In the genomic region with DNA sequence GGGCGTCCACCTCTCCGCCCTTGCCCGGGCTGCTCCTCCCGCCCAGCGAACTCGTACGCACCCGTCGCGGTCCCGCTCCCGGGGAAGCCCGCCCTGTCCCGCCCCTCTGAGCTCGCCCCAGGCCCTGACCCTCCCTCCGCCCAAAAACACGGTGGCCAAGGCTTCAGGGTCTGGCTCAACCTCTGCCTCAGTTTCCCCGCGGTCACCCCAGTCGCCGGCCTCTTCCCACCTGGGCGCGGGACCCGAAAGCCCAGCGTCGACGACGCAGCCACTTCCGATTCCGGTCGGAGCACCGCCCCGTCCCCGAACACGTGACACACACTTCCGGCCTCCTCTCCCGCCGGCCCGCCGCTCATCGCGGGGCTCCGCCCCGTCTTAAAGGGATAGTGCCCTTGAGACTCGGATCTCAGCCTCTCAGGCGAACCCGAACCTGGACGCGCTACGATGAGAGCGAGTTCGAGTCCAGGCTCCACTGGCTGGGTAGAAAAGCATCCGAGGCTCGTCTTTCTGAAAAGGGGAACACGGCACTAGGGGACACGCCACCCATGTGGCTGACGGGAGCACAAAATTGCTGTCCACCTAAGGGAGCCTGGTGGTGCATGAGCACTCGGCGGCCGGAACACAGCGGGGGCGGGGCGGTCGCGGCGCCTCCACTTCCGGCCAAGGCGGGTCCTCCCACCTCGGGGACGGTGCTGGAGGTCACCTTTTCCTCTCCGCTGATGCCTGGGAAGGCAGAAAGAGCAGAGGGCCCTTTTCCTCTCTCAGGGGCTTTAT, we compare ENCODE assay signal across 1 cellular context.
TF ChIP-seq lines count a peak whose summit lies in the region.

Gene C19orf25 (minus strand): TSS at position 282 of the 774 bp plus-strand sequence. CDS start 312 bp downstream, outside the sequence.

TF ChIP-seq in K562, 482 proteins besides CTCF, POLR2A, EP300 and RAD21 (continued from another document and continues in another):
- TF ChIP-seq E4F1 (CRISPR knock-in tag; IDR thresholded peaks at IDR 0.05; ENCODE audit: borderline replicate concordance): no peak
- no peak for TF ChIP-seq ZBTB7A (IDR thresholded peaks at IDR 0.05; ENCODE audit: borderline replicate concordance, control insufficient read depth, low read depth, low read length)
- no peak for TF ChIP-seq TEAD2 (tag; IDR thresholded peaks at IDR 0.05)
- TF ChIP-seq BHLHE40 (IDR thresholded peaks at IDR 0.05; ENCODE audit: low read length): peak; percentile 23; the same call in 1 of the 2 replicates
- no peak for TF ChIP-seq BRF1 (IDR thresholded peaks at IDR 0.05; ENCODE audit: borderline replicate concordance, extremely low read depth, insufficient read length)
- no peak for TF ChIP-seq SAFB (IDR thresholded peaks at IDR 0.05; ENCODE audit: borderline replicate concordance, low read depth, low read length)
- 0 out of 2 replicates have a peak, but pooled peaks have one; percentile 58 for TF ChIP-seq GTF2E2 (tag; IDR thresholded peaks at IDR 0.05)
- TF ChIP-seq FIP1L1 (IDR thresholded peaks at IDR 0.05; ENCODE audit: low read depth, low read length, poor library complexity, severe bottlenecking): peak; percentile 62
- TF ChIP-seq, protein P1, sequence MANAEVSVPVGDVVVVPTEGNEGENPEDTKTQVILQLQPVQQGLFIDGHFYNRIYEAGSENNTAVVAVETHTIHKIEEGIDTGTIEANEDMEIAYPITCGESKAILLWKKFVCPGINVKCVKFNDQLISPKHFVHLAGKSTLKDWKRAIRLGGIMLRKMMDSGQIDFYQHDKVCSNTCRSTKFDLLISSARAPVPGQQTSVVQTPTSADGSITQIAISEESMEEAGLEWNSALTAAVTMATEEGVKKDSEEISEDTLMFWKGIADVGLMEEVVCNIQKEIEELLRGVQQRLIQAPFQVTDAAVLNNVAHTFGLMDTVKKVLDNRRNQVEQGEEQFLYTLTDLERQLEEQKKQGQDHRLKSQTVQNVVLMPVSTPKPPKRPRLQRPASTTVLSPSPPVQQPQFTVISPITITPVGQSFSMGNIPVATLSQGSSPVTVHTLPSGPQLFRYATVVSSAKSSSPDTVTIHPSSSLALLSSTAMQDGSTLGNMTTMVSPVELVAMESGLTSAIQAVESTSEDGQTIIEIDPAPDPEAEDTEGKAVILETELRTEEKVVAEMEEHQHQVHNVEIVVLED (CRISPR knock-in tag; IDR thresholded peaks at IDR 0.05): peak; percentile 55
- TF ChIP-seq MTF1 (CRISPR knock-in tag; IDR thresholded peaks at IDR 0.05; ENCODE audit: borderline replicate concordance): no peak
- no peak for TF ChIP-seq U2AF2 (optimal IDR thresholded peaks at IDR 0.05; ENCODE audit: low read depth, low read length)
- peak; percentile 59 for TF ChIP-seq NR2C1 (IDR thresholded peaks at IDR 0.05)
- TF ChIP-seq NR2C1 (tag; IDR thresholded peaks at IDR 0.05): peak; percentile 60
- no peak for TF ChIP-seq ZNF354B (CRISPR knock-in tag; IDR thresholded peaks at IDR 0.05)
- TF ChIP-seq CBX1 (IDR thresholded peaks at IDR 0.05; ENCODE audit: low read depth): peak; percentile 83
- peak; percentile 51; the same call in 1 of the 2 replicates for TF ChIP-seq SIN3B (IDR thresholded peaks at IDR 0.05; ENCODE audit: low read depth)
- no peak for TF ChIP-seq ZC3H11A (IDR thresholded peaks at IDR 0.05; ENCODE audit: low read depth, low read length)
- no peak for TF ChIP-seq ZNF217 (CRISPR knock-in tag; IDR thresholded peaks at IDR 0.05)
- TF ChIP-seq RBBP5 (IDR thresholded peaks at IDR 0.05; ENCODE audit: borderline replicate concordance, insufficient read depth, low read length, poor library complexity, severe bottlenecking): peak; percentile 78
- 0 out of 2 replicates have a peak, but pooled peaks have one; percentile 12 for TF ChIP-seq E2F3 (CRISPR knock-in tag; IDR thresholded peaks at IDR 0.05)
- peak; percentile 83 for TF ChIP-seq TAF9B (IDR thresholded peaks at IDR 0.05; ENCODE audit: partially characterized antibody)
- TF ChIP-seq HNRNPLL (IDR thresholded peaks at IDR 0.05; ENCODE audit: low read depth, low read length, poor library complexity, severe bottlenecking): peak; percentile 82
- TF ChIP-seq, protein P2, sequence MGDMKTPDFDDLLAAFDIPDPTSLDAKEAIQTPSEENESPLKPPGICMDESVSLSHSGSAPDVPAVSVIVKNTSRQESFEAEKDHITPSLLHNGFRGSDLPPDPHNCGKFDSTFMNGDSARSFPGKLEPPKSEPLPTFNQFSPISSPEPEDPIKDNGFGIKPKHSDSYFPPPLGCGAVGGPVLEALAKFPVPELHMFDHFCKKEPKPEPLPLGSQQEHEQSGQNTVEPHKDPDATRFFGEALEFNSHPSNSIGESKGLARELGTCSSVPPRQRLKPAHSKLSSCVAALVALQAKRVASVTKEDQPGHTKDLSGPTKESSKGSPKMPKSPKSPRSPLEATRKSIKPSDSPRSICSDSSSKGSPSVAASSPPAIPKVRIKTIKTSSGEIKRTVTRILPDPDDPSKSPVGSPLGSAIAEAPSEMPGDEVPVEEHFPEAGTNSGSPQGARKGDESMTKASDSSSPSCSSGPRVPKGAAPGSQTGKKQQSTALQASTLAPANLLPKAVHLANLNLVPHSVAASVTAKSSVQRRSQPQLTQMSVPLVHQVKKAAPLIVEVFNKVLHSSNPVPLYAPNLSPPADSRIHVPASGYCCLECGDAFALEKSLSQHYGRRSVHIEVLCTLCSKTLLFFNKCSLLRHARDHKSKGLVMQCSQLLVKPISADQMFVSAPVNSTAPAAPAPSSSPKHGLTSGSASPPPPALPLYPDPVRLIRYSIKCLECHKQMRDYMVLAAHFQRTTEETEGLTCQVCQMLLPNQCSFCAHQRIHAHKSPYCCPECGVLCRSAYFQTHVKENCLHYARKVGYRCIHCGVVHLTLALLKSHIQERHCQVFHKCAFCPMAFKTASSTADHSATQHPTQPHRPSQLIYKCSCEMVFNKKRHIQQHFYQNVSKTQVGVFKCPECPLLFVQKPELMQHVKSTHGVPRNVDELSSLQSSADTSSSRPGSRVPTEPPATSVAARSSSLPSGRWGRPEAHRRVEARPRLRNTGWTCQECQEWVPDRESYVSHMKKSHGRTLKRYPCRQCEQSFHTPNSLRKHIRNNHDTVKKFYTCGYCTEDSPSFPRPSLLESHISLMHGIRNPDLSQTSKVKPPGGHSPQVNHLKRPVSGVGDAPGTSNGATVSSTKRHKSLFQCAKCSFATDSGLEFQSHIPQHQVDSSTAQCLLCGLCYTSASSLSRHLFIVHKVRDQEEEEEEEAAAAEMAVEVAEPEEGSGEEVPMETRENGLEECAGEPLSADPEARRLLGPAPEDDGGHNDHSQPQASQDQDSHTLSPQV (IDR thresholded peaks at IDR 0.05): 0 out of 2 replicates have a peak, but pooled peaks have one; percentile 42
- TF ChIP-seq NBN (IDR thresholded peaks at IDR 0.05; ENCODE audit: low read depth): peak; percentile 81; the same call in 1 of the 2 replicates
- TF ChIP-seq ZZZ3 (IDR thresholded peaks at IDR 0.05): no peak
- no peak for TF ChIP-seq ZNF184 (CRISPR knock-in tag; IDR thresholded peaks at IDR 0.05)
- TF ChIP-seq, protein P3, sequence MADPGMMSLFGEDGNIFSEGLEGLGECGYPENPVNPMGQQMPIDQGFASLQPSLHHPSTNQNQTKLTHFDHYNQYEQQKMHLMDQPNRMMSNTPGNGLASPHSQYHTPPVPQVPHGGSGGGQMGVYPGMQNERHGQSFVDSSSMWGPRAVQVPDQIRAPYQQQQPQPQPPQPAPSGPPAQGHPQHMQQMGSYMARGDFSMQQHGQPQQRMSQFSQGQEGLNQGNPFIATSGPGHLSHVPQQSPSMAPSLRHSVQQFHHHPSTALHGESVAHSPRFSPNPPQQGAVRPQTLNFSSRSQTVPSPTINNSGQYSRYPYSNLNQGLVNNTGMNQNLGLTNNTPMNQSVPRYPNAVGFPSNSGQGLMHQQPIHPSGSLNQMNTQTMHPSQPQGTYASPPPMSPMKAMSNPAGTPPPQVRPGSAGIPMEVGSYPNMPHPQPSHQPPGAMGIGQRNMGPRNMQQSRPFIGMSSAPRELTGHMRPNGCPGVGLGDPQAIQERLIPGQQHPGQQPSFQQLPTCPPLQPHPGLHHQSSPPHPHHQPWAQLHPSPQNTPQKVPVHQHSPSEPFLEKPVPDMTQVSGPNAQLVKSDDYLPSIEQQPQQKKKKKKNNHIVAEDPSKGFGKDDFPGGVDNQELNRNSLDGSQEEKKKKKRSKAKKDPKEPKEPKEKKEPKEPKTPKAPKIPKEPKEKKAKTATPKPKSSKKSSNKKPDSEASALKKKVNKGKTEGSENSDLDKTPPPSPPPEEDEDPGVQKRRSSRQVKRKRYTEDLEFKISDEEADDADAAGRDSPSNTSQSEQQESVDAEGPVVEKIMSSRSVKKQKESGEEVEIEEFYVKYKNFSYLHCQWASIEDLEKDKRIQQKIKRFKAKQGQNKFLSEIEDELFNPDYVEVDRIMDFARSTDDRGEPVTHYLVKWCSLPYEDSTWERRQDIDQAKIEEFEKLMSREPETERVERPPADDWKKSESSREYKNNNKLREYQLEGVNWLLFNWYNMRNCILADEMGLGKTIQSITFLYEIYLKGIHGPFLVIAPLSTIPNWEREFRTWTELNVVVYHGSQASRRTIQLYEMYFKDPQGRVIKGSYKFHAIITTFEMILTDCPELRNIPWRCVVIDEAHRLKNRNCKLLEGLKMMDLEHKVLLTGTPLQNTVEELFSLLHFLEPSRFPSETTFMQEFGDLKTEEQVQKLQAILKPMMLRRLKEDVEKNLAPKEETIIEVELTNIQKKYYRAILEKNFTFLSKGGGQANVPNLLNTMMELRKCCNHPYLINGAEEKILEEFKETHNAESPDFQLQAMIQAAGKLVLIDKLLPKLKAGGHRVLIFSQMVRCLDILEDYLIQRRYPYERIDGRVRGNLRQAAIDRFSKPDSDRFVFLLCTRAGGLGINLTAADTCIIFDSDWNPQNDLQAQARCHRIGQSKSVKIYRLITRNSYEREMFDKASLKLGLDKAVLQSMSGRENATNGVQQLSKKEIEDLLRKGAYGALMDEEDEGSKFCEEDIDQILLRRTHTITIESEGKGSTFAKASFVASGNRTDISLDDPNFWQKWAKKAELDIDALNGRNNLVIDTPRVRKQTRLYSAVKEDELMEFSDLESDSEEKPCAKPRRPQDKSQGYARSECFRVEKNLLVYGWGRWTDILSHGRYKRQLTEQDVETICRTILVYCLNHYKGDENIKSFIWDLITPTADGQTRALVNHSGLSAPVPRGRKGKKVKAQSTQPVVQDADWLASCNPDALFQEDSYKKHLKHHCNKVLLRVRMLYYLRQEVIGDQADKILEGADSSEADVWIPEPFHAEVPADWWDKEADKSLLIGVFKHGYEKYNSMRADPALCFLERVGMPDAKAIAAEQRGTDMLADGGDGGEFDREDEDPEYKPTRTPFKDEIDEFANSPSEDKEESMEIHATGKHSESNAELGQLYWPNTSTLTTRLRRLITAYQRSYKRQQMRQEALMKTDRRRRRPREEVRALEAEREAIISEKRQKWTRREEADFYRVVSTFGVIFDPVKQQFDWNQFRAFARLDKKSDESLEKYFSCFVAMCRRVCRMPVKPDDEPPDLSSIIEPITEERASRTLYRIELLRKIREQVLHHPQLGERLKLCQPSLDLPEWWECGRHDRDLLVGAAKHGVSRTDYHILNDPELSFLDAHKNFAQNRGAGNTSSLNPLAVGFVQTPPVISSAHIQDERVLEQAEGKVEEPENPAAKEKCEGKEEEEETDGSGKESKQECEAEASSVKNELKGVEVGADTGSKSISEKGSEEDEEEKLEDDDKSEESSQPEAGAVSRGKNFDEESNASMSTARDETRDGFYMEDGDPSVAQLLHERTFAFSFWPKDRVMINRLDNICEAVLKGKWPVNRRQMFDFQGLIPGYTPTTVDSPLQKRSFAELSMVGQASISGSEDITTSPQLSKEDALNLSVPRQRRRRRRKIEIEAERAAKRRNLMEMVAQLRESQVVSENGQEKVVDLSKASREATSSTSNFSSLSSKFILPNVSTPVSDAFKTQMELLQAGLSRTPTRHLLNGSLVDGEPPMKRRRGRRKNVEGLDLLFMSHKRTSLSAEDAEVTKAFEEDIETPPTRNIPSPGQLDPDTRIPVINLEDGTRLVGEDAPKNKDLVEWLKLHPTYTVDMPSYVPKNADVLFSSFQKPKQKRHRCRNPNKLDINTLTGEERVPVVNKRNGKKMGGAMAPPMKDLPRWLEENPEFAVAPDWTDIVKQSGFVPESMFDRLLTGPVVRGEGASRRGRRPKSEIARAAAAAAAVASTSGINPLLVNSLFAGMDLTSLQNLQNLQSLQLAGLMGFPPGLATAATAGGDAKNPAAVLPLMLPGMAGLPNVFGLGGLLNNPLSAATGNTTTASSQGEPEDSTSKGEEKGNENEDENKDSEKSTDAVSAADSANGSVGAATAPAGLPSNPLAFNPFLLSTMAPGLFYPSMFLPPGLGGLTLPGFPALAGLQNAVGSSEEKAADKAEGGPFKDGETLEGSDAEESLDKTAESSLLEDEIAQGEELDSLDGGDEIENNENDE (IDR thresholded peaks at IDR 0.05; ENCODE audit: low read depth, low read length): no peak
- no peak for TF ChIP-seq ZSCAN32 (CRISPR knock-in tag; IDR thresholded peaks at IDR 0.05)
- no peak for TF ChIP-seq NFE2 (IDR thresholded peaks at IDR 0.05; ENCODE audit: low read depth)
- TF ChIP-seq, protein P4, sequence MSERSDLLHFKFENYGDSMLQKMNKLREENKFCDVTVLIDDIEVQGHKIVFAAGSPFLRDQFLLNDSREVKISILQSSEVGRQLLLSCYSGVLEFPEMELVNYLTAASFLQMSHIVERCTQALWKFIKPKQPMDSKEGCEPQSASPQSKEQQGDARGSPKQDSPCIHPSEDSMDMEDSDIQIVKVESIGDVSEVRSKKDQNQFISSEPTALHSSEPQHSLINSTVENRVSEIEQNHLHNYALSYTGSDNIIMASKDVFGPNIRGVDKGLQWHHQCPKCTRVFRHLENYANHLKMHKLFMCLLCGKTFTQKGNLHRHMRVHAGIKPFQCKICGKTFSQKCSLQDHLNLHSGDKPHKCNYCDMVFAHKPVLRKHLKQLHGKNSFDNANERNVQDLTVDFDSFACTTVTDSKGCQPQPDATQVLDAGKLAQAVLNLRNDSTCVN (CRISPR knock-in tag; IDR thresholded peaks at IDR 0.05): no peak
- peak; percentile 25; the same call in 1 of the 2 replicates for TF ChIP-seq GTF2F1 (IDR thresholded peaks at IDR 0.05; ENCODE audit: low read depth, low read length)
- TF ChIP-seq CREM (IDR thresholded peaks at IDR 0.05; ENCODE audit: low read depth): peak; percentile 84
- peak; percentile 55; the same call in 1 of the 2 replicates for TF ChIP-seq RB1 (IDR thresholded peaks at IDR 0.05; ENCODE audit: low read depth)
- no peak for TF ChIP-seq ZNF253 (CRISPR knock-in tag; conservative IDR thresholded peaks at IDR 0.05)
- peak; percentile 89 for TF ChIP-seq ZNF764 (CRISPR knock-in tag; IDR thresholded peaks at IDR 0.05; ENCODE audit: low read depth)
